8 cellular contexts compared by ENCODE assay signal in the genomic region with DNA sequence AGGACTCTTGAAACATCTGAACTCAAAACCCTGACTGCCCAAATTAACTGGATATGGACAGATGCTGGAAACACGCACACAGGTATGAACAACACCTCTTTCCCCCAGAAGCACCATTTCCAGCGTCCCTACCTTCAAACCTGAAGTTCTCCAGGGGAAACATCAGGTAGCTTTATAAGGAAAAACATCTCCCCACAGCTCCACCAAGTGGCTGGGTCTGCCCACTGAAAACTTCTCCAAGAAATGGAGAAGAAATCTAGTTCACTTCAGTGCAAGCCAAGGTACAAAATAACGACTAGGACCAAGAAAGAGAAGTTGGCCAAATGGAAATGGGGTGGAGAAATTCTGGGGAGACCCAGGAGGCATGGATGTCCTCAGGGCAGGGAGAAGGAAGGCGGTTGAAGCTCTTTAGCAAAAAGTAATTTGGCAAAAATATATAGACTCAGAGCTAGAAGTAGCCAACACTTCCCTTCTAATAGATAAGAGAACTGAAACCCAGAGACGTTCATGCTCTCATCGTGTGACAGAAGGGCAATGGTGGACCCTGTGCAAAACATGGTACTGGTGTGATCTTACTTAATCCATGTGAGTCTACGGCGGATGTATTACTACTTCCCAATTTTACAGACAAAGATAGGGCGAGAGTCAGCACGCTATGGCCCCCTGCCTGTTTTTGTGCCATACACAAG. TPM values are rescaled to one million over a fixed set of nuclear protein-coding genes. Genes with fewer than 3 reads are reported as not detected.
A peak's percentile ranks its signal among the peaks of the same experiment; 100 is the strongest.
DNase-seq lines count a peak whose midpoint lies in the region; ATAC-seq and TF ChIP-seq lines count a peak whose summit lies in the region.

No MANE protein-coding gene starts in this region.

- intact Hi-C loops in psoas muscle (cut with DNase I), result no loop called here

- ATAC-seq in psoas muscle (peak in 2 of 4 donors; percentile 26 to 50), GM21381 (IDR thresholded peaks at IDR 0.05; ENCODE audit: unreplicated experiment) (no peak), GM19397 (IDR thresholded peaks at IDR 0.05; ENCODE audit: unreplicated experiment) (no peak)

- peaks cover 43% of the 10 kb centered on the region for H3K4me1 ChIP-seq in psoas muscle

- DNase-seq in GM12865 (ENCODE audit: low read depth) (no peak), NOMO-1 treated with DMSO at 0.1 percent for 48 hours (lab: John Stamatoyannopoulos, UW; ENCODE audit: unreplicated experiment) (peak; percentile 90), epithelial cell of proximal tubule (ENCODE audit: low read depth) (no peak), psoas muscle (no peak), activated gamma-delta T cell (lab: John Stamatoyannopoulos, UW) (no peak)
- DNase-seq in NK-92 treated with Interleukin-12 subunit alpha and Interleukin-12 subunit beta, amount 100 ng/mL, for 24 hours (lab: John Stamatoyannopoulos, UW), result no peak

- no peaks in the 10 kb centered on the region for H3K9me3 ChIP-seq in psoas muscle

- H3K27ac ChIP-seq in psoas muscle, result peak overlapping the region; percentile 87

- H3K4me3 ChIP-seq in GM12865 (ENCODE audit: low read depth, low read length) (no peak overlapping the region), epithelial cell of proximal tubule (ENCODE audit: low read depth, low read length) (no peak overlapping the region), psoas muscle (no peak overlapping the region)

- no peaks in the 10 kb centered on the region for H3K36me3 ChIP-seq in psoas muscle (ENCODE audit: insufficient read depth in 1 of 2, low read depth in 1 of 2)

- TF ChIP-seq CTCF in GM12865 (IDR thresholded peaks at IDR 0.05; ENCODE audit: insufficient read depth, low read depth, low read length, missing control alignments) (peak; percentile 30), epithelial cell of proximal tubule (conservative IDR thresholded peaks at IDR 0.05; ENCODE audit: low read depth, low read length) (peak; percentile 81), psoas muscle (IDR thresholded peaks at IDR 0.05) (peak; percentile 62)

- WGBS in psoas muscle, 3 donors, result 74 to 77% (median 76%) methylated on average over 10 of the region's 10 CpGs

- H3K27me3 ChIP-seq in psoas muscle (ENCODE audit: insufficient read depth in 3 of 3, low read length in 2 of 3), result no peaks in the 10 kb centered on the region

RNA-seq across cellular contexts. Expression of a gene that starts 10.5 kb away (rescaled TPM):
- 15.6 and 34.5 TPM in 2 replicates for total RNA-seq in epithelial cell of proximal tubule
- 100 to 1,000 TPM in 1 of 4 donors, 10 to 100 TPM in 3; 19.8 to 102 (median 35.6) TPM for total RNA-seq in psoas muscle
- 10 to 100 TPM in 2 of 3 donors, 1 to 10 TPM in 1; 7.0 to 21.8 (median 10.2) TPM for polyA plus RNA-seq in psoas muscle

Comparison
In these comparisons a context has a peak if more than half of its experiments do, and no peak if none do; other contexts are left out.
1. CTCF ChIP-seq: peak in every context shown above with its lines; median percentile 81 in epithelial cell of proximal tubule; 62 in psoas muscle; 30 in GM12865.